In the genomic region with DNA sequence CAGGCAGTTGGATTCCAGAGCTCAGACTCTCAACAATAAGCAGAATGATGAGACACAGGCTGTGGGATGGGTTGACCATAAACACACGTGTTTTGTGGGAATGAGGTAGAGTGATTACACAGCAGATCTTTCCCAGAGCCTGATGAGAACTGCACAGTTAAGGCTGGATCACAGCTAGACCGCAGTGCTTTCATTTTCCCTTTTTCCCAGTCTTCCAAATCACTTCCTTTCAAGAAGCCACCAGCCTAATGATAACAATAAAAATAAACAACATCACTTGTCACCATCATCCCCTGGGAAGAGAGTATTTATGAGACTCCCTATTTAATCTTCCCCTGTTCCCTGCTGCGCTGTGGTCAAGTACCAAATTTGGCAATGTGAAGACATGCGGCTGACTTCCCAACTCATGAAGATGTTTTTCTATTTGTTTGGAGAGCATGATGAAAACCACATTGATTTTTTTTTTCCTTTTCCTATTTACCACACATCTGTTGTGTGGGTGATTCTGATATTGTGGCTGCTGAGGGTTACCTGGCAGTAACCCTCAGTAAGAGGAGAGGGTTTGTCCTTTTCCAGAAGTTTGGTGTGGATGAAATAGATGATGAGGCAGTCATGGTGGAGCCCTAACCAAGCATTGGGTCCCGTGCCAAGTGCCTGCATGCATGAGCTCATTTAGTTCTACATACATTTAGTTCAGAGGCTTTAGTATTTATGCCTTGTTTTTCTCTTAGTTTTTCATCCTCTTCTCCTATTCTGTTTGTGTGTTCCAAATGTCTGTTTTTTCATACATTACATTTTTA, we compare ENCODE assay signal across 13 cellular contexts.
DNase-seq lines count a peak whose midpoint lies in the region; ATAC-seq and TF ChIP-seq lines count a peak whose summit lies in the region.
"Had no signal": no experiment of that assay in that cellular context is flagged by ENCODE, and none has a peak within 500 bp of the region (broad histone marks: within the 10 kb centered on the region; RNA-seq: fewer than 3 reads in every experiment).

No MANE protein-coding gene starts in this region.

- WGBS in gastroesophageal sphincter (ENCODE audit: low coverage in 1 of 2), 2 donors: 80 to 87% methylated on average over 3 to 4 of the region's 5 CpGs

- H3K4me1 Mint-ChIP-seq in activated CD4-positive, alpha-beta memory T cell treated with anti-CD3 and anti-CD28 coated beads, Interleukin-2, amount 10 ng/mL, durations not matched to agents 7 days and 5 days: peaks cover 23% of the 10 kb centered on the region
- no peaks in the 10 kb centered on the region for H3K4me1 Mint-ChIP-seq in Caco-2 (ENCODE audit: low read depth, unreplicated experiment)

- no peak overlapping the region for H3K4me3 Mint-ChIP-seq in activated CD4-positive, alpha-beta memory T cell treated with anti-CD3 and anti-CD28 coated beads, Interleukin-2, amount 10 ng/mL, durations not matched to agents 7 days and 5 days
- no peak overlapping the region for H3K4me3 Mint-ChIP-seq in Caco-2 (ENCODE audit: unreplicated experiment)
- H3K4me3 Mint-ChIP-seq: activated naive CD8-positive, alpha-beta T cell had no signal

- intact Hi-C loops in Caco-2 (cut with micrococcal nuclease; ENCODE audit: unreplicated experiment): no loop called here

- H3K4me3 ChIP-seq in AG10803 (ENCODE audit: low read length): peak overlapping the region; percentile 48
- H3K4me3 ChIP-seq in fibroblast of mammary gland (ENCODE audit: control insufficient read depth, low read depth, low read length): no peak overlapping the region
- H3K4me3 ChIP-seq in rectal smooth muscle tissue (ENCODE audit: low read length): no peak overlapping the region
- H3K4me3 ChIP-seq in Caco-2 (ENCODE audit: low read depth, low read length): no peak overlapping the region
- H3K4me3 ChIP-seq in gastroesophageal sphincter: no peak overlapping the region

- peaks cover 3% of the 10 kb centered on the region for H3K9me3 Mint-ChIP-seq in activated CD4-positive, alpha-beta memory T cell treated with anti-CD3 and anti-CD28 coated beads, Interleukin-2, amount 10 ng/mL, durations not matched to agents 7 days and 5 days
- no peaks in the 10 kb centered on the region for H3K9me3 Mint-ChIP-seq in Caco-2 (ENCODE audit: unreplicated experiment)

- H3K9me3 ChIP-seq in Caco-2: no peaks in the 10 kb centered on the region
- H3K9me3 ChIP-seq in gastroesophageal sphincter: no peaks in the 10 kb centered on the region

- H3K27me3 Mint-ChIP-seq in activated CD4-positive, alpha-beta memory T cell treated with anti-CD3 and anti-CD28 coated beads, Interleukin-2, amount 10 ng/mL, durations not matched to agents 7 days and 5 days: peaks cover 4% of the 10 kb centered on the region
- H3K27me3 Mint-ChIP-seq in Caco-2 (ENCODE audit: insufficient read depth, unreplicated experiment): no peaks in the 10 kb centered on the region

- H3K36me3 ChIP-seq in rectal smooth muscle tissue (ENCODE audit: control insufficient read depth, insufficient read depth, low read length): no peaks in the 10 kb centered on the region
- no peaks in the 10 kb centered on the region for H3K36me3 ChIP-seq in Caco-2 (ENCODE audit: control insufficient read depth, insufficient read depth, low read length)
- H3K36me3 ChIP-seq in gastroesophageal sphincter: no peaks in the 10 kb centered on the region

- no peak overlapping the region for H3K27ac Mint-ChIP-seq in activated CD4-positive, alpha-beta memory T cell treated with anti-CD3 and anti-CD28 coated beads, Interleukin-2, amount 10 ng/mL, durations not matched to agents 7 days and 5 days
- no peak overlapping the region for H3K27ac Mint-ChIP-seq in Caco-2 (ENCODE audit: unreplicated experiment)
- H3K27ac Mint-ChIP-seq: activated naive CD8-positive, alpha-beta T cell had no signal

- DNase-seq in AG10803 (ENCODE audit: low read depth) (peak; percentile 97), M059J (ENCODE audit: low read depth) (peak; percentile 75), fibroblast of mammary gland (ENCODE audit: low read depth) (peak; percentile 97), Caco-2 (no peak)
- no peak for DNase-seq in activated CD4-positive, alpha-beta memory T cell treated with anti-CD3 and anti-CD28 coated beads, Interleukin-2, amount 10 ng/mL, durations not matched to agents 7 days and 5 days
- DNase-seq: glutamatergic neuron; NCI-H226; occipital lobe; stimulated activated CD4-positive, alpha-beta T cell treated with anti-CD3 and anti-CD28 coated beads, Interleukin-2, amount 100 ng/mL, for 24 hours had no signal

- POLR2A ChIA-PET in activated CD4-positive, alpha-beta memory T cell treated with anti-CD3 and anti-CD28 coated beads, Interleukin-2, amount 10 ng/mL, durations not matched to agents 7 days and 5 days (lab: Charles Lee): no interaction called here
- POLR2A ChIA-PET in Caco-2 (lab: Charles Lee): no interaction called here

- CTCF ChIA-PET in activated CD4-positive, alpha-beta memory T cell treated with anti-CD3 and anti-CD28 coated beads, Interleukin-2, amount 10 ng/mL, durations not matched to agents 7 days and 5 days (lab: Charles Lee): no interaction called here
- CTCF ChIA-PET in Caco-2 (lab: Charles Lee): no interaction called here

- H3K27ac ChIP-seq in rectal smooth muscle tissue (ENCODE audit: low read depth, low read length) (peak overlapping the region; percentile 44), gastroesophageal sphincter (no peak overlapping the region)

- BruUV-seq in Caco-2 (replicated peaks; lab: Mats Ljungman, UMichigan): no TSS peak

- no peak for TF ChIP-seq POLR2A in gastroesophageal sphincter (IDR thresholded peaks at IDR 0.05)

- ATAC-seq in gastroesophageal sphincter (no peak), HG03378 (IDR thresholded peaks at IDR 0.05; ENCODE audit: unreplicated experiment) (no peak)

- peaks cover under 1% of the 10 kb centered on the region for H3K36me3 Mint-ChIP-seq in activated CD4-positive, alpha-beta memory T cell treated with anti-CD3 and anti-CD28 coated beads, Interleukin-2, amount 10 ng/mL, durations not matched to agents 7 days and 5 days (ENCODE audit: low read depth)
- no peaks in the 10 kb centered on the region for H3K36me3 Mint-ChIP-seq in Caco-2 (ENCODE audit: insufficient read depth, unreplicated experiment)
- H3K36me3 Mint-ChIP-seq: activated naive CD8-positive, alpha-beta T cell had no signal

- H3K4me1 ChIP-seq in rectal smooth muscle tissue (ENCODE audit: control insufficient read depth, insufficient read depth, low read length) (peaks cover 2% of the 10 kb centered on the region), Caco-2 (no peaks in the 10 kb centered on the region), gastroesophageal sphincter (no peaks in the 10 kb centered on the region)

- TF ChIP-seq CTCF in AG10803 (conservative IDR thresholded peaks at IDR 0.05; ENCODE audit: low read length) (no peak), fibroblast of mammary gland (conservative IDR thresholded peaks at IDR 0.05; ENCODE audit: control insufficient read depth, insufficient read depth, low read depth, low read length) (no peak), Caco-2 (IDR thresholded peaks at IDR 0.05; ENCODE audit: insufficient read depth in 1 of 2, low read depth in 1 of 2, low read length in 1 of 2, severe bottlenecking in 1 of 2, unreplicated experiment in 1 of 2) (no peak), gastroesophageal sphincter (IDR thresholded peaks at IDR 0.05) (no peak)

- no peaks in the 10 kb centered on the region for H3K27me3 ChIP-seq in rectal smooth muscle tissue (ENCODE audit: control insufficient read depth, insufficient read depth, low read length)
- H3K27me3 ChIP-seq in Caco-2 (replicated peaks; ENCODE audit: control insufficient read depth, insufficient read depth, low read length): no peaks in the 10 kb centered on the region
- no peaks in the 10 kb centered on the region for H3K27me3 ChIP-seq in gastroesophageal sphincter

- no peak overlapping the region for H3K9ac ChIP-seq in rectal smooth muscle tissue (ENCODE audit: low read length)

- TF ChIP-seq EP300 in gastroesophageal sphincter (IDR thresholded peaks at IDR 0.05): no peak

Comparison
In these comparisons a context has a peak if more than half of its experiments do, and no peak if none do; other contexts are left out.
1. DNase-seq: peak in AG10803 (single experiment), M059J (single experiment) and fibroblast of mammary gland (single experiment); none in activated CD4-positive, alpha-beta memory T cell treated with anti-CD3 and anti-CD28 coated beads, Interleukin-2, amount 10 ng/mL, durations not matched to agents 7 days and 5 days (single experiment) and Caco-2 (0 of 2).